In genomic region chr12:52499836-52500560, GRCh38 we compare ENCODE assay signal across 17 cellular contexts. TPM values are rescaled to one million over a fixed set of nuclear protein-coding genes. Genes with fewer than 3 reads are reported as not detected.
A peak's percentile ranks its signal among the peaks of the same experiment; 100 is the strongest.
DNase-seq lines count a peak whose midpoint lies in the region; ATAC-seq, FAIRE-seq and TF ChIP-seq lines count a peak whose summit lies in the region.
"Had no signal": no experiment of that assay in that cellular context is flagged by ENCODE, and none has a peak within 500 bp of the region (broad histone marks: within the 10 kb centered on the region; RNA-seq: fewer than 3 reads in every experiment).

No MANE protein-coding gene starts in this region.

- H3K4me3 Mint-ChIP-seq in activated CD8-positive, alpha-beta T cell treated with anti-CD3 and anti-CD28 coated beads for 36 hours, result no peak overlapping the region
- no peak overlapping the region for H3K4me3 Mint-ChIP-seq in activated CD8-positive, alpha-beta T cell treated with anti-CD3 and anti-CD28 coated beads, Interleukin-2, amount 10 ng/mL, durations not matched to agents 7 days and 5 days
- H3K4me3 Mint-ChIP-seq in astrocyte (ENCODE audit: unreplicated experiment), result no peak overlapping the region
- H3K4me3 Mint-ChIP-seq: H9 had no signal

- H3K4me3 ChIP-seq in astrocyte (ENCODE audit: insufficient read depth, low read depth, low read length), result no peak overlapping the region
- H3K4me3 ChIP-seq in fibroblast of lung (replicated peaks in 1 of 4; ENCODE audit: control extremely low read depth in 1 of 4, insufficient read depth in 1 of 4, low read depth in 3 of 4, low read length in 4 of 4), result no peak overlapping the region
- peak overlapping the region; percentile 9 for H3K4me3 ChIP-seq in skeletal muscle satellite cell (ENCODE audit: low read length)

- no peak for ATAC-seq in activated CD8-positive, alpha-beta T cell treated with anti-CD3 and anti-CD28 coated beads for 36 hours
- ATAC-seq in activated CD8-positive, alpha-beta T cell treated with anti-CD3 and anti-CD28 coated beads, Interleukin-2, amount 10 ng/mL, durations not matched to agents 7 days and 5 days, result no peak

- H3K27me3 Mint-ChIP-seq in activated CD8-positive, alpha-beta T cell treated with anti-CD3 and anti-CD28 coated beads for 36 hours, result peaks cover 16% of the 10 kb centered on the region
- H3K27me3 Mint-ChIP-seq in activated CD8-positive, alpha-beta T cell treated with anti-CD3 and anti-CD28 coated beads, Interleukin-2, amount 10 ng/mL, durations not matched to agents 7 days and 5 days (ENCODE audit: low read depth), result peaks cover 41% of the 10 kb centered on the region
- H3K27me3 Mint-ChIP-seq in astrocyte (ENCODE audit: low read depth, unreplicated experiment), result no peaks in the 10 kb centered on the region

- no peak for TF ChIP-seq CTCF in activated CD8-positive, alpha-beta T cell treated with anti-CD3 and anti-CD28 coated beads for 36 hours (IDR thresholded peaks at IDR 0.05)
- no peak for TF ChIP-seq CTCF in astrocyte (IDR thresholded peaks at IDR 0.05; ENCODE audit: insufficient read depth, low read depth, low read length)
- no peak for TF ChIP-seq CTCF in fibroblast of lung (conservative IDR thresholded peaks at IDR 0.05 in 1 of 2, IDR thresholded peaks at IDR 0.05 in 1 of 2; ENCODE audit: low read depth in 1 of 2, low read length in 2 of 2)

- intact Hi-C loops in activated CD8-positive, alpha-beta T cell treated with anti-CD3 and anti-CD28 coated beads for 36 hours (cut with micrococcal nuclease), result no loop called here

- CTCF ChIA-PET in activated CD8-positive, alpha-beta T cell treated with anti-CD3 and anti-CD28 coated beads for 36 hours (lab: Charles Lee), result no interaction called here
- CTCF ChIA-PET in activated CD8-positive, alpha-beta T cell treated with anti-CD3 and anti-CD28 coated beads, Interleukin-2, amount 10 ng/mL, durations not matched to agents 7 days and 5 days (lab: Charles Lee), result interaction anchor here (1.6 kb wide), 1 partner anchor 385 kb away, joined by 5 read pairs; no protein-coding TSS in a partner anchor

- H3K27ac ChIP-seq in astrocyte (ENCODE audit: low read depth, low read length), result peak overlapping the region; percentile 65
- H3K27ac ChIP-seq in fibroblast of lung (ENCODE audit: insufficient read depth, low read length), result no peak overlapping the region

- H3K4me1 ChIP-seq in astrocyte (ENCODE audit: insufficient read depth, low read length) (peaks cover 22% of the 10 kb centered on the region), fibroblast of lung (ENCODE audit: control insufficient read depth, extremely low read depth, insufficient read depth, low read length) (no peaks in the 10 kb centered on the region), skeletal muscle satellite cell (ENCODE audit: control insufficient read depth, insufficient read depth, low read length) (peaks cover 33% of the 10 kb centered on the region)

- no peak overlapping the region for H3K27ac Mint-ChIP-seq in activated CD8-positive, alpha-beta T cell treated with anti-CD3 and anti-CD28 coated beads for 36 hours
- H3K27ac Mint-ChIP-seq in activated CD8-positive, alpha-beta T cell treated with anti-CD3 and anti-CD28 coated beads, Interleukin-2, amount 10 ng/mL, durations not matched to agents 7 days and 5 days, result no peak overlapping the region
- H3K27ac Mint-ChIP-seq in astrocyte (ENCODE audit: unreplicated experiment), result no peak overlapping the region
- H3K27ac Mint-ChIP-seq: H9 had no signal

- H2AFZ ChIP-seq in astrocyte (ENCODE audit: low read depth, low read length) (no peak overlapping the region), fibroblast of lung (ENCODE audit: low read length) (no peak overlapping the region)

- FAIRE-seq in astrocyte (lab: Jason Lieb, UNC) (no peak), RCC 7860 (lab: Jason Lieb, UNC) (no peak)

- no peaks in the 10 kb centered on the region for H3K36me3 ChIP-seq in astrocyte (ENCODE audit: insufficient read depth, low read length)
- H3K36me3 ChIP-seq in fibroblast of lung (ENCODE audit: control insufficient read depth, insufficient read depth, low read length), result no peaks in the 10 kb centered on the region
- H3K36me3 ChIP-seq in skeletal muscle satellite cell (ENCODE audit: insufficient read depth, low read length), result no peaks in the 10 kb centered on the region

- no peaks in the 10 kb centered on the region for H3K36me3 Mint-ChIP-seq in activated CD8-positive, alpha-beta T cell treated with anti-CD3 and anti-CD28 coated beads for 36 hours (ENCODE audit: low read depth)
- no peaks in the 10 kb centered on the region for H3K36me3 Mint-ChIP-seq in activated CD8-positive, alpha-beta T cell treated with anti-CD3 and anti-CD28 coated beads, Interleukin-2, amount 10 ng/mL, durations not matched to agents 7 days and 5 days (ENCODE audit: low read depth)
- H3K36me3 Mint-ChIP-seq in astrocyte (ENCODE audit: low read depth, unreplicated experiment), result no peaks in the 10 kb centered on the region

- no peaks in the 10 kb centered on the region for H3K4me1 Mint-ChIP-seq in activated CD8-positive, alpha-beta T cell treated with anti-CD3 and anti-CD28 coated beads for 36 hours (ENCODE audit: low read depth)
- no peaks in the 10 kb centered on the region for H3K4me1 Mint-ChIP-seq in activated CD8-positive, alpha-beta T cell treated with anti-CD3 and anti-CD28 coated beads, Interleukin-2, amount 10 ng/mL, durations not matched to agents 7 days and 5 days (ENCODE audit: low read depth)
- peaks cover 29% of the 10 kb centered on the region for H3K4me1 Mint-ChIP-seq in astrocyte (ENCODE audit: low read depth, unreplicated experiment)

- POLR2A ChIA-PET in activated CD8-positive, alpha-beta T cell treated with anti-CD3 and anti-CD28 coated beads for 36 hours (lab: Charles Lee), result no interaction called here
- POLR2A ChIA-PET in activated CD8-positive, alpha-beta T cell treated with anti-CD3 and anti-CD28 coated beads, Interleukin-2, amount 10 ng/mL, durations not matched to agents 7 days and 5 days (lab: Charles Lee), result no interaction called here

- peak; percentile 8 for DNase-seq in activated CD8-positive, alpha-beta T cell treated with anti-CD3 and anti-CD28 coated beads for 36 hours
- no peak for DNase-seq in activated CD8-positive, alpha-beta T cell treated with anti-CD3 and anti-CD28 coated beads, Interleukin-2, amount 10 ng/mL, durations not matched to agents 7 days and 5 days
- peak; percentile 69 for DNase-seq in astrocyte (ENCODE audit: low read depth)
- DNase-seq in fibroblast of lung (ENCODE audit: low read depth in 2 of 2), result peak; percentile 1 to 74
- no peak for DNase-seq in SIG-M5 treated with dmso at 0.1 percent for 504 hours (lab: John Stamatoyannopoulos, UW; ENCODE audit: unreplicated experiment)
- DNase-seq in RCC 7860 (ENCODE audit: low spot score), result no peak
- DNase-seq in hippocampal formation (lab: John Stamatoyannopoulos, UW), result no peak
- DNase-seq: 8988T, C1 segment of cervical spinal cord, DMS 273 treated with DMSO at 0.1 percent for 48 hours, H9, Kasumi-1, NCI-H1417 treated with DMSO at 0.1 percent for 48 hours, NCI-H2029 treated with DMSO at 0.1 percent for 48 hours, NCI-H524 treated with DMSO at 0.1 percent for 48 hours had no signal

- H3K9me3 Mint-ChIP-seq in activated CD8-positive, alpha-beta T cell treated with anti-CD3 and anti-CD28 coated beads for 36 hours, result no peaks in the 10 kb centered on the region
- no peaks in the 10 kb centered on the region for H3K9me3 Mint-ChIP-seq in activated CD8-positive, alpha-beta T cell treated with anti-CD3 and anti-CD28 coated beads, Interleukin-2, amount 10 ng/mL, durations not matched to agents 7 days and 5 days (ENCODE audit: insufficient read depth)
- no peaks in the 10 kb centered on the region for H3K9me3 Mint-ChIP-seq in astrocyte (ENCODE audit: unreplicated experiment)

- H4K20me1 ChIP-seq in astrocyte (ENCODE audit: insufficient read depth, low read length), result no peaks in the 10 kb centered on the region
- H4K20me1 ChIP-seq in fibroblast of lung (ENCODE audit: control insufficient read depth, extremely low read depth, insufficient read depth, low read length), result no peaks in the 10 kb centered on the region

- H3K79me2 ChIP-seq in astrocyte (ENCODE audit: insufficient read depth, low read length) (no peaks in the 10 kb centered on the region), fibroblast of lung (ENCODE audit: control insufficient read depth, insufficient read depth, low read length) (no peaks in the 10 kb centered on the region)

- no peaks in the 10 kb centered on the region for H3K9me3 ChIP-seq in astrocyte (ENCODE audit: insufficient read depth, low read depth, low read length)
- H3K9me3 ChIP-seq in fibroblast of lung (ENCODE audit: control insufficient read depth, insufficient read depth, low read depth, low read length), result no peaks in the 10 kb centered on the region
- no peaks in the 10 kb centered on the region for H3K9me3 ChIP-seq in skeletal muscle satellite cell (replicated peaks; ENCODE audit: low read length)

- H3K9ac ChIP-seq in astrocyte (ENCODE audit: low read length) (peak overlapping the region; percentile 16), fibroblast of lung (ENCODE audit: insufficient read depth, low read length) (no peak overlapping the region), skeletal muscle satellite cell (ENCODE audit: low read depth, low read length) (peak overlapping the region; percentile 36)

- H3K27me3 ChIP-seq in astrocyte (ENCODE audit: insufficient read depth, low read length), result no peaks in the 10 kb centered on the region
- no peaks in the 10 kb centered on the region for H3K27me3 ChIP-seq in fibroblast of lung (ENCODE audit: control insufficient read depth, insufficient read depth, low read length)
- no peaks in the 10 kb centered on the region for H3K27me3 ChIP-seq in skeletal muscle satellite cell (ENCODE audit: control insufficient read depth, insufficient read depth, low read length)

- peak overlapping the region; percentile 34 for H3K4me2 ChIP-seq in astrocyte (ENCODE audit: low read length)
- no peak overlapping the region for H3K4me2 ChIP-seq in fibroblast of lung (ENCODE audit: extremely low read depth, insufficient read depth, low read length)
- H3K4me2 ChIP-seq in skeletal muscle satellite cell (ENCODE audit: low read length), result peak overlapping the region; percentile 53

RNA-seq across cellular contexts. Expression of gene KRT6A, which starts 6.9 kb away (rescaled TPM):
- not detected for total RNA-seq in activated CD8-positive, alpha-beta T cell treated with anti-CD3 and anti-CD28 coated beads for 36 hours
- not detected for total RNA-seq in activated CD8-positive, alpha-beta T cell treated with anti-CD3 and anti-CD28 coated beads, Interleukin-2, amount 10 ng/mL, durations not matched to agents 7 days and 5 days
- total RNA-seq in astrocyte (0.95 and 1.4 TPM in 2 replicates), fibroblast of lung (not detected in 2 replicates)
- 0.32 and 41.1 TPM in 2 replicates for polyA plus RNA-seq in fibroblast of lung
- not detected in 2 replicates for polyA plus RNA-seq in fibroblast of lung (2012)
- polyA minus RNA-seq in fibroblast of lung (ENCODE audit: low replicate concordance), result 1.5 TPM in 1 of 2 replicates, not detected in the other
- 0.22 and 0.25 TPM in 2 replicates for total RNA-seq in skeletal muscle satellite cell (2012; rRNA removed)
- total RNA-seq: H9 had no signal

RNA-seq across cellular contexts. Expression of gene KRT5, which starts 20.2 kb away (rescaled TPM):
- total RNA-seq in activated CD8-positive, alpha-beta T cell treated with anti-CD3 and anti-CD28 coated beads for 36 hours, result not detected
- total RNA-seq in activated CD8-positive, alpha-beta T cell treated with anti-CD3 and anti-CD28 coated beads, Interleukin-2, amount 10 ng/mL, durations not matched to agents 7 days and 5 days, result not detected
- total RNA-seq in astrocyte (0.25 TPM in 1 of 2 replicates, not detected in the other), fibroblast of lung (not detected in 2 replicates)
- 0.81 and 0.82 TPM in 2 replicates for polyA plus RNA-seq in fibroblast of lung
- polyA plus RNA-seq in fibroblast of lung (2012), result 0.16 and 0.25 TPM in 2 replicates
- 6.4 TPM in 1 of 2 replicates, not detected in the other for polyA minus RNA-seq in fibroblast of lung (ENCODE audit: low replicate concordance)
- under 0.01 TPM in 1 of 2 replicates, not detected in the other for total RNA-seq in skeletal muscle satellite cell (2012; rRNA removed)
- total RNA-seq: H9 had no signal

RNA-seq across cellular contexts. Expression of gene KRT6C, which starts 26.4 kb away (rescaled TPM):
- total RNA-seq in activated CD8-positive, alpha-beta T cell treated with anti-CD3 and anti-CD28 coated beads for 36 hours, result not detected
- not detected for total RNA-seq in activated CD8-positive, alpha-beta T cell treated with anti-CD3 and anti-CD28 coated beads, Interleukin-2, amount 10 ng/mL, durations not matched to agents 7 days and 5 days
- not detected in 2 replicates for total RNA-seq in astrocyte
- not detected in 2 replicates for total RNA-seq in fibroblast of lung
- polyA plus RNA-seq in fibroblast of lung, result not detected in 2 replicates
- not detected in 2 replicates for polyA plus RNA-seq in fibroblast of lung (2012)
- not detected in 2 replicates for polyA minus RNA-seq in fibroblast of lung (ENCODE audit: low replicate concordance)
- total RNA-seq in skeletal muscle satellite cell (2012; rRNA removed), result not detected in 2 replicates
- total RNA-seq: H9, OCI-LY7 had no signal

RNA-seq across cellular contexts. Expression of gene KRT6B, which starts 48.1 kb away (rescaled TPM):
- total RNA-seq in activated CD8-positive, alpha-beta T cell treated with anti-CD3 and anti-CD28 coated beads for 36 hours, result not detected
- not detected for total RNA-seq in activated CD8-positive, alpha-beta T cell treated with anti-CD3 and anti-CD28 coated beads, Interleukin-2, amount 10 ng/mL, durations not matched to agents 7 days and 5 days
- total RNA-seq in astrocyte, result not detected in 2 replicates
- total RNA-seq in fibroblast of lung, result not detected in 2 replicates
- 0.05 and 0.07 TPM in 2 replicates for polyA plus RNA-seq in fibroblast of lung
- not detected in 2 replicates for polyA plus RNA-seq in fibroblast of lung (2012)
- polyA minus RNA-seq in fibroblast of lung (ENCODE audit: low replicate concordance), result not detected in 2 replicates
- not detected in 2 replicates for total RNA-seq in skeletal muscle satellite cell (2012; rRNA removed)
- total RNA-seq: H9, OCI-LY7 had no signal

RNA-seq across cellular contexts. Expression of gene KRT71, which starts 52.9 kb away (rescaled TPM):
- not detected for total RNA-seq in activated CD8-positive, alpha-beta T cell treated with anti-CD3 and anti-CD28 coated beads for 36 hours
- not detected for total RNA-seq in activated CD8-positive, alpha-beta T cell treated with anti-CD3 and anti-CD28 coated beads, Interleukin-2, amount 10 ng/mL, durations not matched to agents 7 days and 5 days
- total RNA-seq in astrocyte (not detected in 2 replicates), fibroblast of lung (not detected in 2 replicates)
- not detected in 2 replicates for polyA plus RNA-seq in fibroblast of lung
- polyA plus RNA-seq in fibroblast of lung (2012), result not detected in 2 replicates
- polyA minus RNA-seq in fibroblast of lung (ENCODE audit: low replicate concordance), result not detected in 2 replicates
- not detected in 2 replicates for total RNA-seq in skeletal muscle satellite cell (2012; rRNA removed)
- total RNA-seq: H9, OCI-LY7 had no signal

Comparison
In these comparisons a context has a peak if more than half of its experiments do, and no peak if none do; other contexts are left out.
1. DNase-seq: peak in activated CD8-positive, alpha-beta T cell treated with anti-CD3 and anti-CD28 coated beads for 36 hours (single experiment), astrocyte (single experiment) and fibroblast of lung (2 of 2); none in activated CD8-positive, alpha-beta T cell treated with anti-CD3 and anti-CD28 coated beads, Interleukin-2, amount 10 ng/mL, durations not matched to agents 7 days and 5 days (single experiment), SIG-M5 treated with dmso at 0.1 percent for 504 hours (single experiment), RCC 7860 (single experiment) and hippocampal formation (0 of 2).